In the genomic region with DNA sequence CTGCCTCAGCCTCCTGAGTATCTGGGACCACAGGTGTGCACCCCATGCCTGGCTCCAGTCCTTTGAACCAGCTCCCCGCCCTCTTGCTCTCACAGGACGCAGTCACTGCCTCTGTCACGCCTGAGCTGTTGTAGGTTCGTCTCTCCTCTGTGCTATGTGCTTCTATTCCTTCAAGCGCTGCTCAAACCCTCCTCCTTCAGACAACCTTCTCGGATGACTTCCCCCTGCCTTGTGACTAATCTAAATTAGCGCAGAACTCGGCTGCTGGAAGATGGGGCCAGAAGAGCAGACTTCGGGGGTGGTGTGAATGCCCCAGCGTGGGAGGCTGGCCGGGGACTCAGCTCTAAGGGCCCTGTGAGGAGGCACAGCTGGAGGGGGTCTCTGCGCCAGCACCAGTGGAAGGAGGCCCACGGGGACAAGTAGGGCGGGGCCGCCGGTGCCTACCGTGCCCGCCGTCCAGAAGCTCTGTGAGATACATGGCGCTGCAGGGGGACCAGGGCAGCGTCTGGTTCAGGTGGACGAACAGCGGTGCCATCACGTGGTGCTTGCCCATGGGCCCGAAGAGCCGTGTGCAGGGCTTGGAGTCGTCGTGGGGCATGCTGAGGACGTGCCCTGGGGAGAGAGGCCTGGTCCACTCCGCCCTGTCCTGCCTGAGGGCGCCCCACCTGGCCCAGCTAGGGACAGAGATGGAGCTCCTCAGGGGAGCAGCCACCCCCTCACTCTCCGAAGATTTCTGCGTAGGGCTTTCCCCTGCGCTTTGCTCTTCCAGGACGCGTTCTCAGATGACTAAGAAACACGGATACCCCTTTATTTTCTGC, we compare ENCODE assay signal across 16 cellular contexts. TPM values are rescaled to one million over a fixed set of nuclear protein-coding genes. Genes with fewer than 3 reads are reported as not detected.
DNase-seq lines count a peak whose midpoint lies in the region; ATAC-seq, FAIRE-seq and TF ChIP-seq lines count a peak whose summit lies in the region.
"Had no signal": no experiment of that assay in that cellular context is flagged by ENCODE, and none has a peak within 500 bp of the region (broad histone marks: within the 10 kb centered on the region; RNA-seq: fewer than 3 reads in every experiment).

No MANE protein-coding gene starts in this region.

- no peak for TF ChIP-seq EP300 in K562 (IDR thresholded peaks at IDR 0.05; ENCODE audit: low read length)

- BruUV-seq in K562 (replicated peaks; lab: Mats Ljungman, UMichigan): no TSS peak

- peaks cover 0 to 7% of the 10 kb centered on the region in 2 experiments; a peak in 1 of 5 replicates for H3K4me1 ChIP-seq in K562 (replicated peaks in 1 of 2; ENCODE audit: control insufficient read depth in 2 of 2, insufficient read depth in 2 of 2, low read length in 2 of 2)
- H3K4me1 ChIP-seq in neural progenitor cell: no peaks in the 10 kb centered on the region
- H3K4me1 ChIP-seq: BE2C had no signal

- ATAC-seq in K562: peak; percentile 44
- no peak for ATAC-seq in GM18907 (IDR thresholded peaks at IDR 0.05; ENCODE audit: unreplicated experiment)

- H3K27ac Mint-ChIP-seq in neural progenitor cell: peak overlapping the region; percentile 54
- H3K27ac Mint-ChIP-seq: CD4-positive, alpha-beta memory T cell had no signal

- CTCF ChIA-PET in K562 (lab: Yijun Ruan, JAX; ENCODE audit: low intra/inter-chr PET ratio): no interaction called here

- H3F3A ChIP-seq in neural progenitor cell (ENCODE audit: low read depth): no peaks in the 10 kb centered on the region

- no peak overlapping the region; a peak in 1 of 4 replicates for H3K9ac ChIP-seq in K562 (ENCODE audit: insufficient read depth in 1 of 2, low read depth in 2 of 2, low read length in 2 of 2)
- H3K9ac ChIP-seq in neural progenitor cell: no peak overlapping the region

- TF ChIP-seq RAD21 in K562 (CRISPR knock-in tag; conservative IDR thresholded peaks at IDR 0.05 in 1 of 2, IDR thresholded peaks at IDR 0.05 in 1 of 2): no peak

- peaks cover 9% of the 10 kb centered on the region for H3K27me3 Mint-ChIP-seq in neural progenitor cell (ENCODE audit: insufficient read depth, low read depth)

- intact Hi-C loops in K562 (cut with micrococcal nuclease): no loop called here

- no peaks in the 10 kb centered on the region for H3K9me3 Mint-ChIP-seq in neural progenitor cell
- H3K9me3 Mint-ChIP-seq: CD4-positive, alpha-beta memory T cell had no signal

- no peak for FAIRE-seq in K562 (lab: Jason Lieb, UNC)

- in situ Hi-C loops in ACHN (cut with HindIII; ENCODE audit: low pct_ligation_motif_present, low pct_unique_long_range_greater_than_20kb, low sequenced_read_pairs) (no loop called here), K562 (cut with MboI) (no loop called here)

- H2AFZ ChIP-seq in K562 (ENCODE audit: low read depth, low read length) (no peak overlapping the region), neural progenitor cell (replicated peaks) (no peak overlapping the region)

- no peaks in the 10 kb centered on the region for H3K9me3 ChIP-seq in K562 (replicated peaks; ENCODE audit: control insufficient read depth, insufficient read depth, low read depth, low read length)
- no peaks in the 10 kb centered on the region for H3K9me3 ChIP-seq in neural progenitor cell (ENCODE audit: low read depth)
- H3K9me3 ChIP-seq: BE2C had no signal

- H3K4me1 Mint-ChIP-seq in neural progenitor cell: peaks cover 28% of the 10 kb centered on the region
- H3K4me1 Mint-ChIP-seq: CD4-positive, alpha-beta memory T cell had no signal

- 0 out of 2 replicates have a peak, but pooled peaks cover 6% of the 10 kb centered on the region for H4K20me1 ChIP-seq in K562 (replicated peaks; ENCODE audit: control insufficient read depth, insufficient read depth, low read length)
- H4K20me1 ChIP-seq in neural progenitor cell (ENCODE audit: low read depth): no peaks in the 10 kb centered on the region

- 1% methylated on average over 34 of the region's 37 CpGs for WGBS in K562 (ENCODE audit: insufficient coverage, low coverage, missing lambda C conversion rate)

- H3K36me3 Mint-ChIP-seq in neural progenitor cell: no peaks in the 10 kb centered on the region
- H3K36me3 Mint-ChIP-seq: CD4-positive, alpha-beta memory T cell had no signal

- DNase-seq in ACHN: peak; percentile 50
- DNase-seq in H7: peak; percentile 63
- DNase-seq in K562 (ENCODE audit: extremely low read depth in 1 of 4, low spot score in 3 of 4): no peak
- DNase-seq in neural progenitor cell (ENCODE audit: low spot score): no peak
- no peak for DNase-seq in RPMI8226
- DNase-seq in COLO829 (ENCODE audit: low spot score): no peak
- no peak for DNase-seq in islet precursor cell
- DNase-seq: BE2C; CD4-positive, alpha-beta memory T cell; GOT3; NCI-H1930; NCI-H524 treated with DMSO at 0.1 percent for 48 hours had no signal

- peak overlapping the region; percentile 6 for H3K4me3 Mint-ChIP-seq in neural progenitor cell
- H3K4me3 Mint-ChIP-seq: CD4-positive, alpha-beta memory T cell had no signal

- TF ChIP-seq CTCF in K562 (IDR thresholded peaks at IDR 0.05 in 2 of 3, conservative IDR thresholded peaks at IDR 0.05 in 1 of 3; ENCODE audit: insufficient read depth in 2 of 3, low read depth in 1 of 3, low read length in 3 of 3): no peak
- TF ChIP-seq CTCF in neural progenitor cell (IDR thresholded peaks at IDR 0.05): no peak

- no peak for TF ChIP-seq POLR2A in K562 (conservative IDR thresholded peaks at IDR 0.05)

- H3K4me3 ChIP-seq in H7 (ENCODE audit: insufficient read depth, low read depth, low read length) (no peak overlapping the region), K562 (no peak overlapping the region), neural progenitor cell (no peak overlapping the region)
- H3K4me3 ChIP-seq: SK-N-MC had no signal

- POLR2A ChIA-PET in K562 (lab: Yijun Ruan, JAX): interaction anchor here (0.5 to 1.1 kb wide), 5 partner anchors 12 to 446 kb away, joined by 3 to 4 read pairs (median 3); partner anchors contain the start of gene ADAMTS8

- no peak overlapping the region for H3K4me2 ChIP-seq in K562 (ENCODE audit: insufficient read depth, low read length)
- H3K4me2 ChIP-seq in neural progenitor cell: no peak overlapping the region

- H3K36me3 ChIP-seq in H7 (replicated peaks; ENCODE audit: control insufficient read depth, insufficient read depth, low read length): no peaks in the 10 kb centered on the region
- H3K36me3 ChIP-seq in K562 (ENCODE audit: control insufficient read depth, insufficient read depth, low read length): no peaks in the 10 kb centered on the region
- H3K36me3 ChIP-seq in neural progenitor cell: no peaks in the 10 kb centered on the region
- H3K36me3 ChIP-seq: BE2C had no signal

- H3K27ac ChIP-seq in K562 (ENCODE audit: extremely low read depth, low read depth, low read length) (no peak overlapping the region), neural progenitor cell (no peak overlapping the region)
- H3K27ac ChIP-seq: SK-N-MC had no signal

- no peaks in the 10 kb centered on the region; the same call in 1 of the 2 replicates for H3K27me3 ChIP-seq in H7 (ENCODE audit: control insufficient read depth, insufficient read depth, low read length)
- peaks cover 48 to 87% of the 10 kb centered on the region in 2 experiments for H3K27me3 ChIP-seq in K562 (ENCODE audit: control insufficient read depth in 2 of 2, insufficient read depth in 2 of 2, low read length in 2 of 2)
- H3K27me3 ChIP-seq in neural progenitor cell: no peaks in the 10 kb centered on the region

- no peaks in the 10 kb centered on the region for H3K9me1 ChIP-seq in K562 (ENCODE audit: control insufficient read depth, insufficient read depth, low read length)

- no peaks in the 10 kb centered on the region for H3K79me2 ChIP-seq in K562 (ENCODE audit: control insufficient read depth, insufficient read depth, low read length)
- no peaks in the 10 kb centered on the region for H3K79me2 ChIP-seq in neural progenitor cell (ENCODE audit: low read depth)

RNA-seq across cellular contexts. Expression of gene ADAMTS8, which starts 12.5 kb away (rescaled TPM):
- total RNA-seq in H7 (2014; rRNA removed; shearing (Covaris generic)): 1.6 TPM in 2 replicates
- total RNA-seq in K562 (2011; cell fraction: chromatin; rRNA removed; ENCODE audit: low replicate concordance): not detected in 2 replicates
- not detected in 2 replicates for total RNA-seq in K562 (2011; cell fraction: nucleolus; rRNA removed)
- not detected in 2 replicates for total RNA-seq in K562 (2011; cell fraction: nucleoplasm; rRNA removed)
- total RNA-seq in K562 (2014; rRNA removed) (not detected in 2 replicates), K562 (2014; rRNA removed; fragmentation: Illumina TruSeq; extraction: Trizol) (not detected in 2 replicates), K562 (2015; rRNA removed; fragmentation: Illumina TruSeq; extraction: Trizol) (not detected in 2 replicates), K562 (2021) (not detected in 2 replicates), neural progenitor cell (ENCODE audit: low replicate concordance) (not detected in 2 replicates)
- polyA plus RNA-seq in K562 (2011; rRNA removed) (not detected in 2 replicates), K562 (2014; fragmentation: Illumina TruSeq; extraction: Trizol) (not detected in 2 replicates), K562 (2014; fragmentation: Nextera tagmentation; extraction: Ambion mirVana) (not detected), K562 (2014; rRNA removed) (not detected in 2 replicates)
- polyA plus RNA-seq in K562 (2011; cell fraction: cytosol; rRNA removed): not detected in 2 replicates
- not detected in 2 replicates for polyA plus RNA-seq in K562 (2011; cell fraction: nucleus; rRNA removed)
- not detected in 2 replicates for polyA plus RNA-seq in K562 (2012)
- not detected in 2 replicates for polyA minus RNA-seq in K562 (2011; rRNA and poly(A)+ RNA removed)
- not detected in 2 replicates for polyA minus RNA-seq in K562 (2011; cell fraction: cytosol; rRNA and poly(A)+ RNA removed)
- polyA minus RNA-seq in K562 (2011; cell fraction: nucleus; rRNA and poly(A)+ RNA removed): not detected in 2 replicates
- total RNA-seq: CD4-positive, alpha-beta memory T cell; LHCN-M2; OCI-LY7 had no signal
- polyA plus RNA-seq: CD4-positive, alpha-beta memory T cell had no signal

RNA-seq across cellular contexts. Expression of gene ADAMTS15, which starts 32.5 kb away (rescaled TPM):
- total RNA-seq in H7 (2014; rRNA removed; shearing (Covaris generic)): 0.85 and 1.1 TPM in 2 replicates
- total RNA-seq in K562 (2011; cell fraction: chromatin; rRNA removed; ENCODE audit: low replicate concordance): not detected in 2 replicates
- total RNA-seq in K562 (2011; cell fraction: nucleolus; rRNA removed): not detected in 2 replicates
- not detected in 2 replicates for total RNA-seq in K562 (2011; cell fraction: nucleoplasm; rRNA removed)
- total RNA-seq in K562 (2014; rRNA removed) (not detected in 2 replicates), K562 (2014; rRNA removed; fragmentation: Illumina TruSeq; extraction: Trizol) (not detected in 2 replicates), K562 (2015; rRNA removed; fragmentation: Illumina TruSeq; extraction: Trizol) (not detected in 2 replicates), K562 (2021) (0.04 TPM in 2 replicates), neural progenitor cell (ENCODE audit: low replicate concordance) (0.09 and 0.25 TPM in 2 replicates)
- polyA plus RNA-seq in K562 (2011; rRNA removed) (not detected in 2 replicates), K562 (2014; fragmentation: Illumina TruSeq; extraction: Trizol) (not detected in 2 replicates), K562 (2014; fragmentation: Nextera tagmentation; extraction: Ambion mirVana) (not detected), K562 (2014; rRNA removed) (not detected in 2 replicates)
- not detected in 2 replicates for polyA plus RNA-seq in K562 (2011; cell fraction: cytosol; rRNA removed)
- not detected in 2 replicates for polyA plus RNA-seq in K562 (2011; cell fraction: nucleus; rRNA removed)
- polyA plus RNA-seq in K562 (2012): not detected in 2 replicates
- not detected in 2 replicates for polyA minus RNA-seq in K562 (2011; rRNA and poly(A)+ RNA removed)
- not detected in 2 replicates for polyA minus RNA-seq in K562 (2011; cell fraction: cytosol; rRNA and poly(A)+ RNA removed)
- not detected in 2 replicates for polyA minus RNA-seq in K562 (2011; cell fraction: nucleus; rRNA and poly(A)+ RNA removed)
- total RNA-seq: CD4-positive, alpha-beta memory T cell; OCI-LY7 had no signal
- polyA plus RNA-seq: CD4-positive, alpha-beta memory T cell had no signal

Comparison
In these comparisons a context has a peak if more than half of its experiments do, and no peak if none do; other contexts are left out.
1. DNase-seq: peak in ACHN (single experiment) and H7 (single experiment); none in K562 (0 of 4), neural progenitor cell (single experiment), RPMI8226 (single experiment), COLO829 (single experiment) and islet precursor cell (single experiment).